In genomic region chr13:83449666-83450395, GRCh38 we compare ENCODE assay signal across 15 cellular contexts.
DNase-seq lines count a peak whose midpoint lies in the region; ATAC-seq and TF ChIP-seq lines count a peak whose summit lies in the region.
"Had no signal": no experiment of that assay in that cellular context is flagged by ENCODE, and none has a peak within 500 bp of the region (broad histone marks: within the 10 kb centered on the region; RNA-seq: fewer than 3 reads in every experiment).

No MANE protein-coding gene starts in this region.

- no peak overlapping the region for H3K4me3 ChIP-seq in GM23338
- H3K4me3 ChIP-seq in fibroblast of mammary gland (ENCODE audit: control insufficient read depth, low read depth, low read length) = no peak overlapping the region
- no peak overlapping the region for H3K4me3 ChIP-seq in skeletal muscle satellite cell (ENCODE audit: low read length)

- H3K27me3 Mint-ChIP-seq in GM23338 (ENCODE audit: insufficient read depth, low read depth, poor library complexity) = peaks cover 7% of the 10 kb centered on the region
- H3K27me3 Mint-ChIP-seq: activated B cell treated with CpG ODN at 0.5 μM for 24 hours had no signal

- no peak overlapping the region for H3K27ac ChIP-seq in GM23338 (ENCODE audit: low read depth)

- H3K9me2 ChIP-seq in GM23338 (ENCODE audit: insufficient read depth) = no peaks in the 10 kb centered on the region

- no peaks in the 10 kb centered on the region for H3K79me2 ChIP-seq in GM23338 (replicated peaks; ENCODE audit: insufficient read depth)

- no peaks in the 10 kb centered on the region for H3K9me3 ChIP-seq in skeletal muscle satellite cell (replicated peaks; ENCODE audit: low read length)

- peak; percentile 5 for DNase-seq in GM23338 (ENCODE audit: low spot score)
- DNase-seq in RPMI7951 (ENCODE audit: low read depth) = peak; percentile 14
- DNase-seq in fibroblast of mammary gland (ENCODE audit: low read depth) = peak; percentile 80
- DNase-seq in GM10266 (ENCODE audit: extremely low spot score) = no peak
- DNase-seq in effector CD4-positive, alpha-beta T cell = no peak
- DNase-seq: activated B cell treated with CpG ODN at 0.5 μM for 24 hours; activated T-cell treated with anti-CD3 and anti-CD28 coated beads, Interleukin-2, amount 50 U/mL, for 48 hours; foreskin melanocyte; left colon; nucleus accumbens; stimulated activated CD4-positive, alpha-beta T cell treated with anti-CD3 and anti-CD28 coated beads, Interleukin-2, amount 100 ng/mL, for 48 hours; stimulated activated naive CD8-positive, alpha-beta T cell treated with anti-CD3 and anti-CD28 coated beads, Interleukin-15, Interleukin-2, amounts not matched to agents 100 U/mL and 50 U/mL, for 24 hours had no signal

- H3K4me1 Mint-ChIP-seq in GM23338 = peaks cover 10% of the 10 kb centered on the region; the same call in 2 of the 3 replicates
- H3K4me1 Mint-ChIP-seq: activated B cell treated with CpG ODN at 0.5 μM for 24 hours had no signal

- peak overlapping the region; percentile 34 for H3K9ac ChIP-seq in skeletal muscle satellite cell (ENCODE audit: low read depth, low read length)

- H3K27me3 ChIP-seq in GM23338 (ENCODE audit: insufficient read depth) (no peaks in the 10 kb centered on the region), skeletal muscle satellite cell (ENCODE audit: control insufficient read depth, insufficient read depth, low read length) (no peaks in the 10 kb centered on the region)

- no peaks in the 10 kb centered on the region for H3K36me3 Mint-ChIP-seq in GM23338 (ENCODE audit: low read depth)

- H3K4me2 ChIP-seq in GM23338 = no peak overlapping the region
- peak overlapping the region; percentile 52 for H3K4me2 ChIP-seq in skeletal muscle satellite cell (ENCODE audit: low read length)

- H3K4me1 ChIP-seq in GM23338 (ENCODE audit: insufficient read depth) (no peaks in the 10 kb centered on the region), skeletal muscle satellite cell (ENCODE audit: control insufficient read depth, insufficient read depth, low read length) (peaks cover 10% of the 10 kb centered on the region)

- no peak overlapping the region for H3K4me3 Mint-ChIP-seq in GM23338
- H3K4me3 Mint-ChIP-seq: activated B cell treated with CpG ODN at 0.5 μM for 24 hours had no signal

- ATAC-seq in GM23338 = peak; percentile 81
- ATAC-seq in GM21825 (IDR thresholded peaks at IDR 0.05; ENCODE audit: unreplicated experiment) = no peak
- ATAC-seq: left colon; Right ventricle myocardium inferior; stimulated activated naive CD8-positive, alpha-beta T cell treated with anti-CD3 and anti-CD28 coated beads, Interleukin-15, Interleukin-2, amounts not matched to agents 100 U/mL and 50 U/mL, for 24 hours had no signal

- no peaks in the 10 kb centered on the region for H3F3A ChIP-seq in GM23338 (replicated peaks; ENCODE audit: low read depth)

- TF ChIP-seq CTCF in GM23338 (conservative IDR thresholded peaks at IDR 0.05; ENCODE audit: low read depth in 2 of 2) = no peak
- TF ChIP-seq CTCF in fibroblast of mammary gland (conservative IDR thresholded peaks at IDR 0.05; ENCODE audit: control insufficient read depth, insufficient read depth, low read depth, low read length) = no peak
- no peak for TF ChIP-seq CTCF in GM10266 (IDR thresholded peaks at IDR 0.05; ENCODE audit: control insufficient read depth, insufficient read depth, low read depth, missing control alignments)

- H3K36me3 ChIP-seq in GM23338 (ENCODE audit: insufficient read depth) (no peaks in the 10 kb centered on the region), skeletal muscle satellite cell (ENCODE audit: insufficient read depth, low read length) (no peaks in the 10 kb centered on the region)

- no peaks in the 10 kb centered on the region for H4K20me1 ChIP-seq in GM23338 (replicated peaks; ENCODE audit: insufficient read depth)

- H3K9me3 Mint-ChIP-seq in GM23338 = 0 out of 3 replicates have a peak, but pooled peaks cover 3% of the 10 kb centered on the region

- peak overlapping the region; percentile 41 for H3K27ac Mint-ChIP-seq in GM23338
- H3K27ac Mint-ChIP-seq: activated B cell treated with CpG ODN at 0.5 μM for 24 hours had no signal

- no peak overlapping the region for H2AFZ ChIP-seq in GM23338

TF ChIP-seq in GM23338, 12 proteins besides CTCF, POLR2A, EP300 and RAD21 (continues in another document):
- TF ChIP-seq CREB1 (CRISPR knock-in tag; IDR thresholded peaks at IDR 0.05; ENCODE audit: low read depth) (no peak), JUNB (IDR thresholded peaks at IDR 0.05; ENCODE audit: unreplicated experiment) (no peak), EZH2 (IDR thresholded peaks at IDR 0.05; ENCODE audit: low read depth, unreplicated experiment) (no peak), ZNF462 (CRISPR knock-in tag; IDR thresholded peaks at IDR 0.05) (no peak)

Comparison
In these comparisons a context has a peak if more than half of its experiments do, and no peak if none do; other contexts are left out.
1. DNase-seq: peak in GM23338 (single experiment), RPMI7951 (single experiment) and fibroblast of mammary gland (single experiment); none in GM10266 (single experiment) and effector CD4-positive, alpha-beta T cell (single experiment).